In genomic region chrY:19541485-19542306, GRCh38 we compare ENCODE assay signal across 20 cellular contexts.
DNase-seq lines count a peak whose midpoint lies in the region; ATAC-seq and TF ChIP-seq lines count a peak whose summit lies in the region.
"Had no signal": no experiment of that assay in that cellular context is flagged by ENCODE, and none has a peak within 500 bp of the region (broad histone marks: within the 10 kb centered on the region; RNA-seq: fewer than 3 reads in every experiment).

No MANE protein-coding gene starts in this region.

- H3K36me3 ChIP-seq in HUES64 (ENCODE audit: insufficient read depth, low read length) (no peaks in the 10 kb centered on the region), SK-N-SH (replicated peaks in 1 of 2; ENCODE audit: control insufficient read depth in 1 of 2, insufficient read depth in 2 of 2, low read length in 1 of 2) (no peaks in the 10 kb centered on the region)
- H3K36me3 ChIP-seq: neutrophil, upper lobe of left lung had no signal

- no peak overlapping the region for H3K4me2 ChIP-seq in SK-N-SH

- TF ChIP-seq CTCF in SK-N-SH (IDR thresholded peaks at IDR 0.05) = no peak

- H3K36me3 Mint-ChIP-seq in stimulated activated memory B cell treated with anti-CD40 and anti-IgM and Interleukin-4, amounts not matched to agents 10 μg/mL and 1 μg/mL and 100 μg/mL, for 72 hours = no peaks in the 10 kb centered on the region
- H3K36me3 Mint-ChIP-seq: mesothelial cell of epicardium, T-cell had no signal

- CTCF ChIA-PET in SK-N-SH (lab: Yijun Ruan, JAX) = no interaction called here

- peak overlapping the region; percentile 14 for H3K27ac Mint-ChIP-seq in stimulated activated memory B cell treated with anti-CD40 and anti-IgM and Interleukin-4, amounts not matched to agents 10 μg/mL and 1 μg/mL and 100 μg/mL, for 72 hours
- H3K27ac Mint-ChIP-seq: CD4-positive, alpha-beta T cell; effector memory CD8-positive, alpha-beta T cell; mesothelial cell of epicardium; T-cell had no signal

- no peak overlapping the region for H3K27ac ChIP-seq in HUES64 (ENCODE audit: low read depth, low read length)
- H3K27ac ChIP-seq in SK-N-SH (ENCODE audit: low read depth in 2 of 2, low read length in 1 of 2) = no peak overlapping the region
- H3K27ac ChIP-seq: 22Rv1, neutrophil, upper lobe of left lung had no signal

- no peak overlapping the region for H2AFZ ChIP-seq in SK-N-SH (ENCODE audit: low read depth)

- H3K9me2 ChIP-seq in SK-N-SH = no peaks in the 10 kb centered on the region

- H3K9ac ChIP-seq in HUES64 (ENCODE audit: low read depth, low read length) (no peak overlapping the region), SK-N-SH (no peak overlapping the region)

- H3K4me1 ChIP-seq in HUES64 (ENCODE audit: insufficient read depth, low read length) = no peaks in the 10 kb centered on the region
- no peaks in the 10 kb centered on the region for H3K4me1 ChIP-seq in SK-N-SH (ENCODE audit: control insufficient read depth in 1 of 2, insufficient read depth in 2 of 2, low read depth in 1 of 2, low read length in 1 of 2)
- H3K4me1 ChIP-seq: upper lobe of left lung had no signal

- POLR2A ChIA-PET in SK-N-SH (lab: Yijun Ruan, JAX) = no interaction called here

- DNase-seq in DMS79 treated with DMSO at 0.1 percent for 48 hours (lab: John Stamatoyannopoulos, UW) = peak; percentile 9
- DNase-seq in DMS79 (lab: John Stamatoyannopoulos, UW) = no peak
- DNase-seq in SK-N-SH = no peak
- no peak for DNase-seq in GM19240 (ENCODE audit: insufficient read length, low spot score)
- DNase-seq: activated CD4-positive, alpha-beta T cell treated with anti-CD3 and anti-CD28 coated beads for 1 hour; activated T-cell treated with anti-CD3 and anti-CD28 coated beads for 4 hours; caudate nucleus; CD4-positive, alpha-beta T cell; effector memory CD8-positive, alpha-beta T cell; NCI-H1694 treated with DMSO at 0.1 percent for 48 hours; stimulated activated CD4-positive, alpha-beta T cell treated with anti-CD3 and anti-CD28 coated beads, Interleukin-4, amount 100 ng/mL, for 1 hour; T-cell; upper lobe of left lung had no signal

- H3K4me3 Mint-ChIP-seq in stimulated activated memory B cell treated with anti-CD40 and anti-IgM and Interleukin-4, amounts not matched to agents 10 μg/mL and 1 μg/mL and 100 μg/mL, for 72 hours = peak overlapping the region; percentile 66
- H3K4me3 Mint-ChIP-seq: CD4-positive, alpha-beta T cell; mesothelial cell of epicardium; T-cell had no signal

- WGBS in HUES64 = 55% methylated on average over 31 of the region's 31 CpGs
- no CpG with 5 or more reads among the region's 31 CpGs for WGBS in SK-N-SH (ENCODE audit: low lambda C conversion rate)

- no peak for TF ChIP-seq RAD21 in SK-N-SH (IDR thresholded peaks at IDR 0.05; ENCODE audit: low read length)

- H3F3A ChIP-seq in SK-N-SH (replicated peaks; ENCODE audit: insufficient read depth) = no peaks in the 10 kb centered on the region

- H3K9me3 ChIP-seq in HUES64 (ENCODE audit: insufficient read depth, low read depth, low read length) (no peaks in the 10 kb centered on the region), SK-N-SH (no peaks in the 10 kb centered on the region)
- H3K9me3 ChIP-seq: neutrophil, upper lobe of left lung had no signal

- H3K27me3 ChIP-seq in HUES64 (ENCODE audit: insufficient read depth, low read length) (peaks cover 14% of the 10 kb centered on the region; the same call in 1 of the 2 replicates), SK-N-SH (ENCODE audit: insufficient read depth) (no peaks in the 10 kb centered on the region)
- H3K27me3 ChIP-seq: upper lobe of left lung had no signal

- H3K4me3 ChIP-seq in HUES64 (ENCODE audit: low read length) (0 out of 2 replicates have a peak overlapping the region, but pooled peaks have one; percentile 7), SK-N-SH (ENCODE audit: low read depth in 2 of 2, low read length in 1 of 2) (no peak overlapping the region)
- H3K4me3 ChIP-seq: upper lobe of left lung had no signal

- peaks cover 19% of the 10 kb centered on the region for H3K4me1 Mint-ChIP-seq in stimulated activated memory B cell treated with anti-CD40 and anti-IgM and Interleukin-4, amounts not matched to agents 10 μg/mL and 1 μg/mL and 100 μg/mL, for 72 hours
- H3K4me1 Mint-ChIP-seq: mesothelial cell of epicardium had no signal

- no peaks in the 10 kb centered on the region for H4K20me1 ChIP-seq in SK-N-SH (ENCODE audit: insufficient read depth)

- TF ChIP-seq EP300 in SK-N-SH (IDR thresholded peaks at IDR 0.05; ENCODE audit: borderline replicate concordance in 1 of 2, low read depth in 1 of 2, low read length in 1 of 2) = no peak

- H3K9me3 Mint-ChIP-seq in stimulated activated memory B cell treated with anti-CD40 and anti-IgM and Interleukin-4, amounts not matched to agents 10 μg/mL and 1 μg/mL and 100 μg/mL, for 72 hours = no peaks in the 10 kb centered on the region
- H3K9me3 Mint-ChIP-seq: CD4-positive, alpha-beta T cell; effector memory CD8-positive, alpha-beta T cell; mesothelial cell of epicardium; T-cell had no signal

- ATAC-seq in HG02798 (IDR thresholded peaks at IDR 0.05; ENCODE audit: poor library complexity, unreplicated experiment) = peak; percentile 96
- peak; percentile 85 for ATAC-seq in stimulated activated memory B cell treated with anti-CD40 and anti-IgM and Interleukin-4, amounts not matched to agents 10 μg/mL and 1 μg/mL and 100 μg/mL, for 72 hours
- no peak for ATAC-seq in HG02763 (IDR thresholded peaks at IDR 0.05; ENCODE audit: unreplicated experiment)
- ATAC-seq: effector memory CD8-positive, alpha-beta T cell; T-cell had no signal

- H3K79me2 ChIP-seq in SK-N-SH (ENCODE audit: insufficient read depth) = no peaks in the 10 kb centered on the region

- no peaks in the 10 kb centered on the region for H3K27me3 Mint-ChIP-seq in stimulated activated memory B cell treated with anti-CD40 and anti-IgM and Interleukin-4, amounts not matched to agents 10 μg/mL and 1 μg/mL and 100 μg/mL, for 72 hours
- H3K27me3 Mint-ChIP-seq: T-cell had no signal

TF ChIP-seq in SK-N-SH, 30 proteins besides CTCF, POLR2A, EP300 and RAD21 (continues in another document):
- TF ChIP-seq RFX5 (IDR thresholded peaks at IDR 0.05; ENCODE audit: low read length) (no peak), ELF1 (IDR thresholded peaks at IDR 0.05) (no peak), TEAD4 (IDR thresholded peaks at IDR 0.05; ENCODE audit: borderline replicate concordance, insufficient read depth) (no peak), RCOR1 (IDR thresholded peaks at IDR 0.05; ENCODE audit: low read length) (no peak), MEF2A (IDR thresholded peaks at IDR 0.05; ENCODE audit: borderline replicate concordance, low read depth) (no peak), JUND (IDR thresholded peaks at IDR 0.05) (no peak)
- TF ChIP-seq, protein P1, sequence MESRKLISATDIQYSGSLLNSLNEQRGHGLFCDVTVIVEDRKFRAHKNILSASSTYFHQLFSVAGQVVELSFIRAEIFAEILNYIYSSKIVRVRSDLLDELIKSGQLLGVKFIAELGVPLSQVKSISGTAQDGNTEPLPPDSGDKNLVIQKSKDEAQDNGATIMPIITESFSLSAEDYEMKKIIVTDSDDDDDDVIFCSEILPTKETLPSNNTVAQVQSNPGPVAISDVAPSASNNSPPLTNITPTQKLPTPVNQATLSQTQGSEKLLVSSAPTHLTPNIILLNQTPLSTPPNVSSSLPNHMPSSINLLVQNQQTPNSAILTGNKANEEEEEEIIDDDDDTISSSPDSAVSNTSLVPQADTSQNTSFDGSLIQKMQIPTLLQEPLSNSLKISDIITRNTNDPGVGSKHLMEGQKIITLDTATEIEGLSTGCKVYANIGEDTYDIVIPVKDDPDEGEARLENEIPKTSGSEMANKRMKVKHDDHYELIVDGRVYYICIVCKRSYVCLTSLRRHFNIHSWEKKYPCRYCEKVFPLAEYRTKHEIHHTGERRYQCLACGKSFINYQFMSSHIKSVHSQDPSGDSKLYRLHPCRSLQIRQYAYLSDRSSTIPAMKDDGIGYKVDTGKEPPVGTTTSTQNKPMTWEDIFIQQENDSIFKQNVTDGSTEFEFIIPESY (IDR thresholded peaks at IDR 0.05; ENCODE audit: borderline replicate concordance, low read depth) = no peak
- TF ChIP-seq, protein P2, sequence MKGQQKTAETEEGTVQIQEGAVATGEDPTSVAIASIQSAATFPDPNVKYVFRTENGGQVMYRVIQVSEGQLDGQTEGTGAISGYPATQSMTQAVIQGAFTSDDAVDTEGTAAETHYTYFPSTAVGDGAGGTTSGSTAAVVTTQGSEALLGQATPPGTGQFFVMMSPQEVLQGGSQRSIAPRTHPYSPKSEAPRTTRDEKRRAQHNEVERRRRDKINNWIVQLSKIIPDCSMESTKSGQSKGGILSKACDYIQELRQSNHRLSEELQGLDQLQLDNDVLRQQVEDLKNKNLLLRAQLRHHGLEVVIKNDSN (IDR thresholded peaks at IDR 0.05; ENCODE audit: borderline replicate concordance, low read depth) = no peak
- TF ChIP-seq, protein P3, sequence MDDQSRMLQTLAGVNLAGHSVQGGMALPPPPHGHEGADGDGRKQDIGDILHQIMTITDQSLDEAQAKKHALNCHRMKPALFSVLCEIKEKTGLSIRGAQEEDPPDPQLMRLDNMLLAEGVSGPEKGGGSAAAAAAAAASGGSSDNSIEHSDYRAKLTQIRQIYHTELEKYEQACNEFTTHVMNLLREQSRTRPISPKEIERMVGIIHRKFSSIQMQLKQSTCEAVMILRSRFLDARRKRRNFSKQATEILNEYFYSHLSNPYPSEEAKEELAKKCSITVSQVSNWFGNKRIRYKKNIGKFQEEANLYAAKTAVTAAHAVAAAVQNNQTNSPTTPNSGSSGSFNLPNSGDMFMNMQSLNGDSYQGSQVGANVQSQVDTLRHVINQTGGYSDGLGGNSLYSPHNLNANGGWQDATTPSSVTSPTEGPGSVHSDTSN (IDR thresholded peaks at IDR 0.05) = no peak
